ENCODE assay signal across 8 cellular contexts in genomic region chr2:222427606-222428320, GRCh38. TPM values are rescaled to one million over a fixed set of nuclear protein-coding genes. Genes with fewer than 3 reads are reported as not detected.
DNase-seq lines count a peak whose midpoint lies in the region; ATAC-seq and TF ChIP-seq lines count a peak whose summit lies in the region.

No MANE protein-coding gene starts in this region.

- H3K27ac ChIP-seq in esophagus (ENCODE audit: low read depth in 2 of 2, low read length in 1 of 2) = peak overlapping the region; percentile 83 to 85
- no peak overlapping the region for H3K27ac ChIP-seq in ascending aorta

- H3K36me3 ChIP-seq in esophagus (ENCODE audit: control insufficient read depth in 2 of 2, insufficient read depth in 2 of 2, low read length in 1 of 2) (no peaks in the 10 kb centered on the region), ascending aorta (no peaks in the 10 kb centered on the region), MG63 (no peaks in the 10 kb centered on the region)

- H3K4me1 ChIP-seq in esophagus (ENCODE audit: control insufficient read depth in 2 of 2, insufficient read depth in 2 of 2, low read length in 1 of 2) (peaks cover 3 to 10% of the 10 kb centered on the region in 2 donors), ascending aorta (no peaks in the 10 kb centered on the region)

- 42 to 50% methylated on average over 4 of the region's 4 CpGs for WGBS in esophagus, 2 donors

- H3K9me3 ChIP-seq in esophagus (ENCODE audit: control insufficient read depth in 2 of 2, insufficient read depth in 1 of 2, low read depth in 1 of 2, low read length in 1 of 2) (no peaks in the 10 kb centered on the region), ascending aorta (no peaks in the 10 kb centered on the region), MG63 (no peaks in the 10 kb centered on the region)

- intact Hi-C loops in ascending aorta (cut with DNase I) = no loop called here

- peak; percentile 56 for DNase-seq in GM10266 (ENCODE audit: extremely low spot score)
- DNase-seq in ascending aorta (ENCODE audit: low spot score in 2 of 2) = no peak
- no peak for DNase-seq in MG63
- DNase-seq in NCI-H1105 treated with DMSO at 0.1 percent for 48 hours (lab: John Stamatoyannopoulos, UW) = no peak
- DNase-seq in activated CD4-positive, CD25-positive, alpha-beta regulatory T cell treated with anti-CD3 and anti-CD28 coated beads, Interleukin-2, amount 50 U/mL, for 72 hours = no peak

- H3K4me3 ChIP-seq in esophagus (ENCODE audit: low read depth in 1 of 2, low read length in 2 of 2) (no peak overlapping the region), ascending aorta (no peak overlapping the region), MG63 (no peak overlapping the region)

- peak; percentile 52 for ATAC-seq in GM19467 (IDR thresholded peaks at IDR 0.05; ENCODE audit: unreplicated experiment)
- ATAC-seq in HG03378 (IDR thresholded peaks at IDR 0.05; ENCODE audit: unreplicated experiment) = peak; percentile 69

- TF ChIP-seq CTCF in GM10266 (IDR thresholded peaks at IDR 0.05; ENCODE audit: control insufficient read depth, insufficient read depth, low read depth, missing control alignments) (no peak), ascending aorta (IDR thresholded peaks at IDR 0.05) (no peak)

- no peaks in the 10 kb centered on the region for H3K27me3 ChIP-seq in esophagus (ENCODE audit: control insufficient read depth in 1 of 2, insufficient read depth in 2 of 2, low read length in 2 of 2)
- no peaks in the 10 kb centered on the region for H3K27me3 ChIP-seq in ascending aorta
- no peaks in the 10 kb centered on the region; the same call in 1 of the 2 replicates for H3K27me3 ChIP-seq in MG63

RNA-seq across cellular contexts. Expression of gene SGPP2, which starts 3.4 kb away (rescaled TPM):
- 10 to 100 TPM in 1 of 2 donors, 1 to 10 TPM in 1; 5.5 to 13.9 TPM for polyA plus RNA-seq in esophagus
- 0.21 TPM for total RNA-seq in ascending aorta
- not detected in 2 replicates for total RNA-seq in MG63 (2014; rRNA removed; shearing (Covaris generic); ENCODE audit: low replicate concordance)

Comparison
In these comparisons a context has a peak if more than half of its experiments do, and no peak if none do; other contexts are left out.
1. H3K27ac ChIP-seq: peak in esophagus (2 of 2); none in ascending aorta (0 of 2).